ENCODE assay signal across 20 cellular contexts in genomic region chr20:8215516-8215915, GRCh38.
DNase-seq lines count a peak whose midpoint lies in the region; ATAC-seq and TF ChIP-seq lines count a peak whose summit lies in the region.
"Had no signal": no experiment of that assay in that cellular context is flagged by ENCODE, and none has a peak within 500 bp of the region (broad histone marks: within the 10 kb centered on the region; RNA-seq: fewer than 3 reads in every experiment).

No MANE protein-coding gene starts in this region.

- no peak for DNase-seq in left ventricle myocardium inferior
- DNase-seq in left ventricle myocardium superior, result no peak
- DNase-seq in ecto neural progenitor cell (ENCODE audit: low spot score), result peak; percentile 50
- peak; percentile 25 for DNase-seq in medulla oblongata (ENCODE audit: extremely low spot score)
- no peak for DNase-seq in GM03348 (ENCODE audit: low spot score)
- no peak for DNase-seq in NCI-H1417 treated with DMSO at 0.1 percent for 48 hours (lab: John Stamatoyannopoulos, UW)
- no peak for DNase-seq in NCI-H2171 treated with DMSO at 0.1 percent for 48 hours (lab: John Stamatoyannopoulos, UW)
- DNase-seq in spleen, result no peak
- DNase-seq: activated effector memory CD4-positive, alpha-beta T cell treated with Interleukin-2 at 50 U/mL for 16 hours; CD4-positive, alpha-beta T cell; dorsolateral prefrontal cortex; immature natural killer cell; nucleus accumbens; stimulated activated naive CD4-positive, alpha-beta T cell; SW 1271 had no signal

- peak overlapping the region; percentile 76 for H3K27ac ChIP-seq in left ventricle myocardium inferior (replicated peaks)
- no peak overlapping the region for H3K27ac ChIP-seq in spleen
- H3K27ac ChIP-seq: A549, RWPE1 had no signal

- H3K4me3 ChIP-seq in left ventricle myocardium inferior (no peak overlapping the region), spleen (no peak overlapping the region)
- H3K4me3 ChIP-seq: A549, GM12878, HAP-1 had no signal

- H3K27me3 ChIP-seq in left ventricle myocardium inferior (ENCODE audit: low read depth) (no peaks in the 10 kb centered on the region), spleen (replicated peaks in 1 of 7) (no peaks in the 10 kb centered on the region)
- H3K27me3 ChIP-seq: dorsolateral prefrontal cortex had no signal

- WGBS in spleen, 5 donors, result 67 to 83% (median 78%) methylated on average over 6 of the region's 6 CpGs

- peaks cover 25% of the 10 kb centered on the region for H3K4me1 ChIP-seq in left ventricle myocardium inferior
- H3K4me1 ChIP-seq in spleen, result peaks cover 0 to 27% (median 14%) of the 10 kb centered on the region in 6 donors
- H3K4me1 ChIP-seq: A549, HAP-1 had no signal

- TF ChIP-seq POLR2A in spleen (IDR thresholded peaks at IDR 0.05), result no peak

- intact Hi-C loops in left ventricle myocardium inferior (cut with micrococcal nuclease), result no loop called here
- intact Hi-C loops in left ventricle myocardium superior (cut with micrococcal nuclease), result no loop called here
- intact Hi-C loops in spleen (cut with DNase I; ENCODE audit: low total_unique reads), result loop anchor here (10.0 kb wide), 1 partner anchor 51 kb away; no protein-coding TSS in a partner anchor

- no peak for ATAC-seq in left ventricle myocardium superior
- ATAC-seq: A549, GM12878, WTC11 had no signal

- no peaks in the 10 kb centered on the region for H3K36me3 ChIP-seq in left ventricle myocardium inferior
- no peaks in the 10 kb centered on the region for H3K36me3 ChIP-seq in spleen
- H3K36me3 ChIP-seq: HAP-1 had no signal

- TF ChIP-seq CTCF in left ventricle myocardium inferior (IDR thresholded peaks at IDR 0.05; ENCODE audit: borderline replicate concordance) (no peak), spleen (IDR thresholded peaks at IDR 0.05 in 8 of 11, conservative IDR thresholded peaks at IDR 0.05 in 3 of 11) (no peak)

- H3K9me3 ChIP-seq in left ventricle myocardium inferior (replicated peaks) (no peaks in the 10 kb centered on the region), spleen (no peaks in the 10 kb centered on the region)
- H3K9me3 ChIP-seq: A549, HAP-1 had no signal

Comparison
In these comparisons a context has a peak if more than half of its experiments do, and no peak if none do; other contexts are left out.
1. DNase-seq: peak in ecto neural progenitor cell (single experiment) and medulla oblongata (single experiment); none in left ventricle myocardium inferior (single experiment), left ventricle myocardium superior (single experiment), GM03348 (single experiment), NCI-H1417 treated with DMSO at 0.1 percent for 48 hours (single experiment), NCI-H2171 treated with DMSO at 0.1 percent for 48 hours (single experiment) and spleen (single experiment).